ENCODE assay signal across 15 cellular contexts in the genomic region with DNA sequence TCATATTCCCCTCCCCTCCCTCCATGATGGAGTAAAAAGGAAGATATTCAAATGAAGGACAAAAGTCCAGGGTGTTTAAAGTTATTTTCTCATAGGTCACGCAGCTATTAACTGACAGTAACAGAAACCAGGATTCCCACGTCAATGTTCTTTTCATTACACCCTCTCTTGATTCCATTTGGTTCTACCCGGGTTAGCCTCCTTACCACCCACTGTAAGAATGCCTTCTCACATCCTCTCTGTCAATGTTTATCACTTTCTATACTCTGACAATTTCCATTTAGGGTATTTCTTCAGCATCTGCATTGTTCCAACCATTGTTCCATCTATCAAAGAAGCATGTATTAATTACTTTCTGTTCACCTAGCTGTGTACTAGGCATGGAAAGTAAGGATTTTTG.
"Had no signal": no experiment of that assay in that cellular context is flagged by ENCODE, and none has a peak within 500 bp of the region (broad histone marks: within the 10 kb centered on the region; RNA-seq: fewer than 3 reads in every experiment).

No MANE protein-coding gene starts in this region.

- H3K27me3 Mint-ChIP-seq: activated CD8-positive, alpha-beta memory T cell treated with anti-CD3 and anti-CD28 coated beads, Interleukin-2, amount 10 ng/mL, durations not matched to agents 7 days and 5 days; activated naive CD8-positive, alpha-beta T cell treated with anti-CD3 and anti-CD28 coated beads, Interleukin-2, amount 10 ng/mL, durations not matched to agents 7 days and 5 days; activated T-cell treated with anti-CD3 and anti-CD28 coated beads, Interleukin-2, amount 50 U/mL, for 24 hours had no signal

- H3K36me3 ChIP-seq: esophagus squamous epithelium had no signal

- H3K4me3 ChIP-seq: esophagus squamous epithelium, left lung had no signal

- H3K4me3 Mint-ChIP-seq: activated CD8-positive, alpha-beta memory T cell treated with anti-CD3 and anti-CD28 coated beads, Interleukin-2, amount 10 ng/mL, durations not matched to agents 7 days and 5 days; activated naive CD8-positive, alpha-beta T cell treated with anti-CD3 and anti-CD28 coated beads, Interleukin-2, amount 10 ng/mL, durations not matched to agents 7 days and 5 days; activated T-cell treated with anti-CD3 and anti-CD28 coated beads, Interleukin-2, amount 50 U/mL, for 24 hours had no signal

- H3K27ac Mint-ChIP-seq: activated CD8-positive, alpha-beta memory T cell treated with anti-CD3 and anti-CD28 coated beads, Interleukin-2, amount 10 ng/mL, durations not matched to agents 7 days and 5 days; activated naive CD8-positive, alpha-beta T cell treated with anti-CD3 and anti-CD28 coated beads, Interleukin-2, amount 10 ng/mL, durations not matched to agents 7 days and 5 days; activated T-cell treated with anti-CD3 and anti-CD28 coated beads, Interleukin-2, amount 50 U/mL, for 24 hours had no signal

- DNase-seq: activated CD4-positive, alpha-beta T cell treated with anti-CD3 and anti-CD28 coated beads, Interleukin-2, amount 50 U/mL, for 48 hours; activated CD4-positive, CD25-positive, alpha-beta regulatory T cell treated with anti-CD3 and anti-CD28 coated beads, Interleukin-2, amount 50 U/mL, for 72 hours; activated CD8-positive, alpha-beta memory T cell treated with anti-CD3 and anti-CD28 coated beads, Interleukin-2, amount 10 ng/mL, durations not matched to agents 7 days and 5 days; activated effector memory CD4-positive, alpha-beta T cell treated with anti-CD3 and anti-CD28 coated beads, Interleukin-2, amount 50 U/mL, for 16 hours; activated naive CD8-positive, alpha-beta T cell treated with anti-CD3 and anti-CD28 coated beads, Interleukin-2, amount 10 ng/mL, durations not matched to agents 7 days and 5 days; activated T-cell treated with anti-CD3 and anti-CD28 coated beads, Interleukin-2, amount 50 U/mL, for 24 hours; anterior cingulate cortex; esophagus squamous epithelium; foreskin fibroblast; head of caudate nucleus; left lung; mesenchymal stem cell; stimulated activated CD4-positive, alpha-beta T cell treated with anti-CD3 and anti-CD28 coated beads, Interleukin-15, amount 100 ng/mL, for 24 hours; stimulated activated CD4-positive, alpha-beta T cell treated with anti-CD3 and anti-CD28 coated beads, Interleukin-4, amount 100 ng/mL, for 4 hours; trophoblast cell had no signal

- H3K9me3 Mint-ChIP-seq: activated T-cell treated with anti-CD3 and anti-CD28 coated beads, Interleukin-2, amount 50 U/mL, for 24 hours had no signal

- ATAC-seq: activated CD8-positive, alpha-beta memory T cell treated with anti-CD3 and anti-CD28 coated beads, Interleukin-2, amount 10 ng/mL, durations not matched to agents 7 days and 5 days had no signal

- H3K9me3 ChIP-seq: esophagus squamous epithelium, left lung had no signal

- H3K27me3 ChIP-seq: esophagus squamous epithelium, left lung had no signal
